ENCODE assay signal across 33 cellular contexts in genomic region chr6:117205876-117206275, GRCh38. TPM values are rescaled to one million over a fixed set of nuclear protein-coding genes. Genes with fewer than 3 reads are reported as not detected.
"Had no signal": no experiment of that assay in that cellular context is flagged by ENCODE, and none has a peak within 500 bp of the region (broad histone marks: within the 10 kb centered on the region; RNA-seq: fewer than 3 reads in every experiment).

No MANE protein-coding gene starts in this region.

- H3K9ac ChIP-seq: parathyroid adenoma had no signal

- H3K4me3 ChIP-seq: dorsolateral prefrontal cortex, gastrocnemius medialis, lung, mucosa of descending colon, right lobe of liver, stomach, thyroid gland had no signal

- H3K27ac ChIP-seq: dorsolateral prefrontal cortex, epithelial cell of prostate, gastrocnemius medialis, neutrophil, parathyroid adenoma, right lobe of liver, stomach, thyroid gland had no signal

- DNase-seq: dorsolateral prefrontal cortex; effector CD4-positive, alpha-beta T cell; foreskin fibroblast; gastrocnemius medialis; head of caudate nucleus; mucosa of descending colon; naive B cell; right lobe of liver; stimulated activated CD4-positive, alpha-beta T cell treated with anti-CD3 and anti-CD28 coated beads, Interleukin-2, amount 100 ng/mL, for 24 hours; stimulated activated CD4-positive, alpha-beta T cell treated with anti-CD3 and anti-CD28 coated beads, Interleukin-4, amount 100 ng/mL, for 24 hours; stimulated activated naive CD4-positive, alpha-beta T cell treated with Interleukin-2 at 50 U/mL for 16 hours; stomach; thyroid gland had no signal

- H3K4me3 Mint-ChIP-seq: memory B cell; mesothelial cell of epicardium; naive B cell; natural killer cell treated with Interleukin-12 subunit alpha and Interleukin-12 subunit beta and Interleukin-15 and Interleukin-18, amount 100 ng/mL, for 72 hours; neural crest cell; stimulated activated effector memory CD8-positive, alpha-beta T cell treated with anti-CD3 and anti-CD28 coated beads, Interleukin-12 subunit alpha, Interleukin-12 subunit beta, amount 100 ng/mL, for 72 hours; type B pancreatic cell had no signal

- ATAC-seq: esophagus mucosa; gastrocnemius medialis; left lobe of liver; mucosa of descending colon; natural killer cell treated with Interleukin-12 subunit alpha and Interleukin-12 subunit beta and Interleukin-15 and Interleukin-18, amount 100 ng/mL, for 72 hours; right lobe of liver; stimulated activated effector memory CD8-positive, alpha-beta T cell treated with anti-CD3 and anti-CD28 coated beads, Interleukin-12 subunit alpha, Interleukin-12 subunit beta, amount 100 ng/mL, for 72 hours had no signal

- H3K36me3 ChIP-seq: gastrocnemius medialis, neutrophil, right lobe of liver, stomach, thyroid gland had no signal

- H3K9me3 Mint-ChIP-seq: memory B cell; natural killer cell treated with Interleukin-12 subunit alpha and Interleukin-12 subunit beta and Interleukin-15 and Interleukin-18, amount 100 ng/mL, for 72 hours; type B pancreatic cell had no signal

- H3K4me1 Mint-ChIP-seq: memory B cell; mesothelial cell of epicardium; naive B cell; neural crest cell; stimulated activated effector memory CD8-positive, alpha-beta T cell treated with anti-CD3 and anti-CD28 coated beads, Interleukin-12 subunit alpha, Interleukin-12 subunit beta, amount 100 ng/mL, for 72 hours had no signal

- H3K27me3 Mint-ChIP-seq: memory B cell; naive B cell; natural killer cell treated with Interleukin-12 subunit alpha and Interleukin-12 subunit beta and Interleukin-15 and Interleukin-18, amount 100 ng/mL, for 72 hours; progenitor cell of endocrine pancreas; type B pancreatic cell had no signal

- H3K79me2 ChIP-seq: parathyroid adenoma had no signal

- H3K4me1 ChIP-seq: gastrocnemius medialis, parathyroid adenoma, right lobe of liver, stomach, thyroid gland had no signal

- H3K27me3 ChIP-seq: gastrocnemius medialis, neutrophil, right lobe of liver, stomach, thyroid gland had no signal

- H3K36me3 Mint-ChIP-seq: memory B cell; mesothelial cell of epicardium; naive B cell; natural killer cell treated with Interleukin-12 subunit alpha and Interleukin-12 subunit beta and Interleukin-15 and Interleukin-18, amount 100 ng/mL, for 72 hours; stimulated activated effector memory CD8-positive, alpha-beta T cell treated with anti-CD3 and anti-CD28 coated beads, Interleukin-12 subunit alpha, Interleukin-12 subunit beta, amount 100 ng/mL, for 72 hours; type B pancreatic cell had no signal

- H3K27ac Mint-ChIP-seq: memory B cell; mesothelial cell of epicardium; naive B cell; natural killer cell treated with Interleukin-12 subunit alpha and Interleukin-12 subunit beta and Interleukin-15 and Interleukin-18, amount 100 ng/mL, for 72 hours; progenitor cell of endocrine pancreas; stimulated activated effector memory CD8-positive, alpha-beta T cell treated with anti-CD3 and anti-CD28 coated beads, Interleukin-12 subunit alpha, Interleukin-12 subunit beta, amount 100 ng/mL, for 72 hours; type B pancreatic cell had no signal

RNA-seq across cellular contexts. Expression of gene VGLL2, which starts 59.5 kb away (rescaled TPM):
- total RNA-seq: esophagus mucosa; glomerular endothelial cell; left lobe of liver; liver; lung; mesothelial cell of epicardium; mucosa of descending colon; natural killer cell treated with Interleukin-12 subunit alpha and Interleukin-12 subunit beta and Interleukin-15 and Interleukin-18, amount 100 ng/mL, for 72 hours; omental fat pad; progenitor cell of endocrine pancreas; right lobe of liver; subcutaneous adipose tissue; temporal lobe; thyroid gland had no signal
- polyA plus RNA-seq: keratinocyte, liver, lung, stomach, urinary bladder had no signal
